ENCODE assay signal across 22 cellular contexts in genomic region chr17:77668518-77668917, GRCh38.
DNase-seq lines count a peak whose midpoint lies in the region; ATAC-seq and TF ChIP-seq lines count a peak whose summit lies in the region.
"Had no signal": no experiment of that assay in that cellular context is flagged by ENCODE, and none has a peak within 500 bp of the region (broad histone marks: within the 10 kb centered on the region; RNA-seq: fewer than 3 reads in every experiment).

No MANE protein-coding gene starts in this region.

- H3K4me2 ChIP-seq in HCT116 (ENCODE audit: low read length): no peak overlapping the region

- H3K9ac ChIP-seq in HCT116 (ENCODE audit: low read length): no peak overlapping the region
- H3K9ac ChIP-seq: BLaER1 treated with 17β-estradiol and CSF1 and Interleukin-3, amounts not matched to agents 10 nM and 100 nM had no signal

- no peak for DNase-seq in activated T-cell treated with anti-CD3 and anti-CD28 coated beads, Interleukin-2, amount 50 U/mL, for 24 hours
- DNase-seq in activated T-cell treated with anti-CD3 and anti-CD28 coated beads, Interleukin-2, amount 50 U/mL, for 1 hour: no peak
- DNase-seq in HCT116 (ENCODE audit: low read depth, low spot score): no peak
- DNase-seq in activated CD8-positive, alpha-beta T cell treated with anti-CD3 and anti-CD28 coated beads for 36 hours: no peak
- no peak for DNase-seq in naive thymus-derived CD8-positive, alpha-beta T cell
- DNase-seq in stimulated activated CD4-positive, alpha-beta T cell treated with anti-CD3 and anti-CD28 coated beads, Interleukin-4, amount 100 ng/mL, for 24 hours: no peak
- DNase-seq: activated CD4-positive, alpha-beta T cell treated with anti-CD3 and anti-CD28 coated beads, Interleukin-2, amount 50 U/mL, for 48 hours; activated effector memory CD4-positive, alpha-beta T cell treated with Interleukin-2 at 50 U/mL for 16 hours; aorta; central memory CD4-positive, alpha-beta T cell; GDM1; kidney glomerular epithelial cell; MM.1S; NCI-H1436 treated with DMSO at 0.1 percent for 48 hours; NCI-H2171 treated with DMSO at 0.1 percent for 48 hours; NCI-H526 treated with DMSO at 0.1 percent for 48 hours had no signal

- no peaks in the 10 kb centered on the region for H3K27me3 Mint-ChIP-seq in activated T-cell treated with anti-CD3 and anti-CD28 coated beads, Interleukin-2, amount 50 U/mL, for 24 hours
- H3K27me3 Mint-ChIP-seq in activated CD8-positive, alpha-beta T cell treated with anti-CD3 and anti-CD28 coated beads for 36 hours: no peaks in the 10 kb centered on the region
- no peaks in the 10 kb centered on the region for H3K27me3 Mint-ChIP-seq in naive thymus-derived CD8-positive, alpha-beta T cell

- peaks cover 11% of the 10 kb centered on the region; the same call in 1 of the 2 replicates for H3K27me3 ChIP-seq in HCT116 (ENCODE audit: insufficient read depth, low read length)
- H3K27me3 ChIP-seq: BLaER1 treated with 17β-estradiol and CSF1 and Interleukin-3, amounts not matched to agents 10 nM and 100 nM; gastroesophageal sphincter; vagina had no signal

- CTCF ChIA-PET in HCT116 (lab: Charles Lee): no interaction called here
- CTCF ChIA-PET in activated CD8-positive, alpha-beta T cell treated with anti-CD3 and anti-CD28 coated beads for 36 hours (lab: Charles Lee): interaction anchor here (2.5 kb wide), 1 partner anchor 23 kb away, joined by 15 read pairs; no protein-coding TSS in a partner anchor

- H3K9me3 Mint-ChIP-seq in activated T-cell treated with anti-CD3 and anti-CD28 coated beads, Interleukin-2, amount 50 U/mL, for 24 hours: peaks cover 20% of the 10 kb centered on the region
- H3K9me3 Mint-ChIP-seq in activated CD8-positive, alpha-beta T cell treated with anti-CD3 and anti-CD28 coated beads for 36 hours: peaks cover 26% of the 10 kb centered on the region
- peaks cover 0 to 16% (median 9%) of the 10 kb centered on the region in 9 donors for H3K9me3 Mint-ChIP-seq in naive thymus-derived CD8-positive, alpha-beta T cell

- no peaks in the 10 kb centered on the region for H4K20me1 ChIP-seq in HCT116 (ENCODE audit: insufficient read depth)
- H4K20me1 ChIP-seq: BLaER1 treated with 17β-estradiol and CSF1 and Interleukin-3, amounts not matched to agents 10 nM and 100 nM had no signal

- no peak overlapping the region for H3K4me3 ChIP-seq in HCT116 (replicated peaks in 1 of 2; ENCODE audit: low read depth in 1 of 2, low read length in 2 of 2)
- H3K4me3 ChIP-seq: BLaER1 treated with 17β-estradiol and CSF1 and Interleukin-3, amounts not matched to agents 10 nM and 100 nM; gastroesophageal sphincter; vagina had no signal

- H3K4me3 Mint-ChIP-seq in activated T-cell treated with anti-CD3 and anti-CD28 coated beads, Interleukin-2, amount 50 U/mL, for 24 hours: peak overlapping the region; percentile 14
- peak overlapping the region; percentile 53 for H3K4me3 Mint-ChIP-seq in activated CD8-positive, alpha-beta T cell treated with anti-CD3 and anti-CD28 coated beads for 36 hours
- H3K4me3 Mint-ChIP-seq in naive thymus-derived CD8-positive, alpha-beta T cell: peak overlapping the region; percentile 49 to 81 (median 68)

- H3K27ac Mint-ChIP-seq in activated T-cell treated with anti-CD3 and anti-CD28 coated beads, Interleukin-2, amount 50 U/mL, for 24 hours: peak overlapping the region; percentile 65
- H3K27ac Mint-ChIP-seq in activated CD8-positive, alpha-beta T cell treated with anti-CD3 and anti-CD28 coated beads for 36 hours: peak overlapping the region; percentile 82
- H3K27ac Mint-ChIP-seq in naive thymus-derived CD8-positive, alpha-beta T cell: peak overlapping the region; percentile 69 to 99 (median 88)

- TF ChIP-seq RAD21 in HCT116 (IDR thresholded peaks at IDR 0.05; ENCODE audit: low read depth): no peak

- H3K4me1 Mint-ChIP-seq in activated T-cell treated with anti-CD3 and anti-CD28 coated beads, Interleukin-2, amount 50 U/mL, for 24 hours (ENCODE audit: low read depth): peaks cover 51% of the 10 kb centered on the region
- peaks cover 48% of the 10 kb centered on the region for H3K4me1 Mint-ChIP-seq in activated CD8-positive, alpha-beta T cell treated with anti-CD3 and anti-CD28 coated beads for 36 hours (ENCODE audit: low read depth)
- H3K4me1 Mint-ChIP-seq in naive thymus-derived CD8-positive, alpha-beta T cell: peaks cover 36 to 80% (median 56%) of the 10 kb centered on the region in 4 donors

- no peaks in the 10 kb centered on the region for H3K79me2 ChIP-seq in HCT116 (ENCODE audit: insufficient read depth, low read length)

- no peak for TF ChIP-seq CTCF in HCT116 (IDR thresholded peaks at IDR 0.05 in 2 of 3, conservative IDR thresholded peaks at IDR 0.05 in 1 of 3; ENCODE audit: borderline replicate concordance in 1 of 3, insufficient read depth in 1 of 3, low read depth in 2 of 3, low read length in 2 of 3)
- no peak for TF ChIP-seq CTCF in activated CD8-positive, alpha-beta T cell treated with anti-CD3 and anti-CD28 coated beads for 36 hours (IDR thresholded peaks at IDR 0.05)

- H3K9me2 ChIP-seq in HCT116 (ENCODE audit: insufficient read depth): no peaks in the 10 kb centered on the region

- peaks cover 30% of the 10 kb centered on the region for H3K36me3 Mint-ChIP-seq in activated T-cell treated with anti-CD3 and anti-CD28 coated beads, Interleukin-2, amount 50 U/mL, for 24 hours (ENCODE audit: low read depth)
- peaks cover 18% of the 10 kb centered on the region for H3K36me3 Mint-ChIP-seq in activated CD8-positive, alpha-beta T cell treated with anti-CD3 and anti-CD28 coated beads for 36 hours (ENCODE audit: low read depth)
- peaks cover 11 to 41% (median 15%) of the 10 kb centered on the region in 3 donors for H3K36me3 Mint-ChIP-seq in naive thymus-derived CD8-positive, alpha-beta T cell

- ATAC-seq in HCT116 (no peak), GM18861 (IDR thresholded peaks at IDR 0.05; ENCODE audit: unreplicated experiment) (no peak), HG03280 (IDR thresholded peaks at IDR 0.05; ENCODE audit: unreplicated experiment) (no peak)
- no peak for ATAC-seq in activated CD8-positive, alpha-beta T cell treated with anti-CD3 and anti-CD28 coated beads for 36 hours
- ATAC-seq in naive thymus-derived CD8-positive, alpha-beta T cell: no peak
- ATAC-seq: gastroesophageal sphincter had no signal

- POLR2A ChIA-PET in HCT116 (lab: Charles Lee): no interaction called here
- POLR2A ChIA-PET in activated CD8-positive, alpha-beta T cell treated with anti-CD3 and anti-CD28 coated beads for 36 hours (lab: Charles Lee): interaction anchor here (0.6 to 2.4 kb wide), 4 partner anchors 13 to 28 kb away, joined by 3 to 19 read pairs (median 3); no protein-coding TSS in a partner anchor
- POLR2A ChIA-PET in naive thymus-derived CD8-positive, alpha-beta T cell (lab: Charles Lee): interaction anchor here (2.3 kb wide), 1 partner anchor 23 kb away, joined by 14 read pairs; no protein-coding TSS in a partner anchor

- H3K27ac ChIP-seq in HCT116 (ENCODE audit: low read depth, low read length): no peak overlapping the region
- H3K27ac ChIP-seq: BLaER1 treated with 17β-estradiol and CSF1 and Interleukin-3, amounts not matched to agents 10 nM and 100 nM; gastroesophageal sphincter; HL-60; vagina had no signal

- H3K9me3 ChIP-seq in HCT116 (ENCODE audit: control insufficient read depth in 1 of 2, insufficient read depth in 1 of 2, low read depth in 1 of 2, low read length in 2 of 2): peaks cover 4 to 5% of the 10 kb centered on the region in 2 experiments; a peak in 2 of 4 replicates
- H3K9me3 ChIP-seq: gastroesophageal sphincter, vagina had no signal

- RAD21 ChIA-PET in HCT116 (lab: Charles Lee; ENCODE audit: low non-redundant PET in 1 of 2, low total read pairs in 2 of 2, uncharacterized antibody in 2 of 2, unreplicated experiment in 2 of 2): no interaction called here

- no peak for TF ChIP-seq POLR2A in HCT116 (IDR thresholded peaks at IDR 0.05; ENCODE audit: borderline replicate concordance, extremely low read depth, insufficient read depth, insufficient read length)

- intact Hi-C loops in HCT116 (cut with micrococcal nuclease): no loop called here
- intact Hi-C loops in activated CD8-positive, alpha-beta T cell treated with anti-CD3 and anti-CD28 coated beads for 36 hours (cut with micrococcal nuclease): no loop called here

- BruUV-seq in HCT116 (replicated peaks; lab: Mats Ljungman, UMichigan): no TSS peak

- no peak overlapping the region for H2AFZ ChIP-seq in HCT116 (ENCODE audit: low read depth, low read length, poor library complexity, severe bottlenecking)

- H3K36me3 ChIP-seq in HCT116 (ENCODE audit: control insufficient read depth in 1 of 2, insufficient read depth in 2 of 2, low read length in 2 of 2): no peaks in the 10 kb centered on the region
- H3K36me3 ChIP-seq: BLaER1 treated with 17β-estradiol and CSF1 and Interleukin-3, amounts not matched to agents 10 nM and 100 nM; gastroesophageal sphincter; vagina had no signal

- H3K4me1 ChIP-seq in HCT116 (ENCODE audit: control insufficient read depth in 1 of 2, insufficient read depth in 2 of 2, low read length in 2 of 2): no peaks in the 10 kb centered on the region
- H3K4me1 ChIP-seq: vagina had no signal

TF ChIP-seq in HCT116, 20 proteins besides CTCF, POLR2A, EP300 and RAD21 (continues in another document):
- no peak for TF ChIP-seq MAX (IDR thresholded peaks at IDR 0.05)
- TF ChIP-seq CBX3 (IDR thresholded peaks at IDR 0.05; ENCODE audit: low read depth): peak; percentile 34; the same call in 1 of the 2 replicates
- TF ChIP-seq ELF1 (IDR thresholded peaks at IDR 0.05; ENCODE audit: borderline replicate concordance, low read depth): no peak

Comparison
In these comparisons a context has a peak if more than half of its experiments do, and no peak if none do; other contexts are left out.
1. H3K4me3 Mint-ChIP-seq: peak in every context shown above with its lines; median percentile 68 in naive thymus-derived CD8-positive, alpha-beta T cell; 53 in activated CD8-positive, alpha-beta T cell treated with anti-CD3 and anti-CD28 coated beads for 36 hours; 14 in activated T-cell treated with anti-CD3 and anti-CD28 coated beads, Interleukin-2, amount 50 U/mL, for 24 hours.